In genomic region chr6:45156075-45156474, GRCh38 we compare ENCODE assay signal across 9 cellular contexts.
A peak's percentile ranks its signal among the peaks of the same experiment; 100 is the strongest.
DNase-seq lines count a peak whose midpoint lies in the region; ATAC-seq and TF ChIP-seq lines count a peak whose summit lies in the region.
"Had no signal": no experiment of that assay in that cellular context is flagged by ENCODE, and none has a peak within 500 bp of the region (broad histone marks: within the 10 kb centered on the region; RNA-seq: fewer than 3 reads in every experiment).

No MANE protein-coding gene starts in this region.

- TF ChIP-seq CTCF in glutamatergic neuron (IDR thresholded peaks at IDR 0.05; ENCODE audit: partially characterized antibody, unreplicated experiment): no peak

- peaks cover 14% of the 10 kb centered on the region for H3K4me1 ChIP-seq in CD4-positive, alpha-beta memory T cell (ENCODE audit: insufficient read depth, low read length)
- H3K4me1 ChIP-seq: BE2C had no signal

- H3K27me3 Mint-ChIP-seq in CD4-positive, alpha-beta memory T cell: no peaks in the 10 kb centered on the region
- no peaks in the 10 kb centered on the region for H3K27me3 Mint-ChIP-seq in glutamatergic neuron (ENCODE audit: unreplicated experiment)

- intact Hi-C loops in CD4-positive, alpha-beta memory T cell (cut with micrococcal nuclease): no loop called here
- intact Hi-C loops in sciatic nerve (cut with DNase I): no loop called here

- no peaks in the 10 kb centered on the region for H3K27me3 ChIP-seq in CD4-positive, alpha-beta memory T cell (ENCODE audit: insufficient read depth, low read length)
- H3K27me3 ChIP-seq: BE2C had no signal

- H3K36me3 ChIP-seq in CD4-positive, alpha-beta memory T cell (ENCODE audit: insufficient read depth, low read length): no peaks in the 10 kb centered on the region
- H3K36me3 ChIP-seq: BE2C had no signal

- peak overlapping the region in 4 of 7 donors; percentile 42 to 72 (median 63) for H3K27ac Mint-ChIP-seq in CD4-positive, alpha-beta memory T cell
- no peak overlapping the region for H3K27ac Mint-ChIP-seq in glutamatergic neuron (ENCODE audit: unreplicated experiment)

- peak overlapping the region in 6 of 8 donors; percentile 1 to 62 (median 28) for H3K4me3 Mint-ChIP-seq in CD4-positive, alpha-beta memory T cell
- no peak overlapping the region for H3K4me3 Mint-ChIP-seq in glutamatergic neuron (ENCODE audit: unreplicated experiment)

- peak; percentile 99 for ATAC-seq in GM19023 (IDR thresholded peaks at IDR 0.05; ENCODE audit: unreplicated experiment)
- peak; percentile 99 for ATAC-seq in HG02852 (IDR thresholded peaks at IDR 0.05; ENCODE audit: unreplicated experiment)
- no peak for ATAC-seq in sciatic nerve

- peaks cover 0 to 5% (median 0%) of the 10 kb centered on the region in 8 donors for H3K9me3 Mint-ChIP-seq in CD4-positive, alpha-beta memory T cell
- H3K9me3 Mint-ChIP-seq in glutamatergic neuron (ENCODE audit: unreplicated experiment): no peaks in the 10 kb centered on the region

- H3K27ac ChIP-seq in CD4-positive, alpha-beta memory T cell (ENCODE audit: low read depth, low read length): no peak overlapping the region

- H3K9me3 ChIP-seq in CD4-positive, alpha-beta memory T cell (ENCODE audit: control insufficient read depth in 1 of 2, low read length in 2 of 2): no peaks in the 10 kb centered on the region
- H3K9me3 ChIP-seq: BE2C had no signal

- peaks cover 0 to 8% of the 10 kb centered on the region in 2 donors for H3K36me3 Mint-ChIP-seq in CD4-positive, alpha-beta memory T cell
- no peaks in the 10 kb centered on the region for H3K36me3 Mint-ChIP-seq in glutamatergic neuron (ENCODE audit: unreplicated experiment)

- CTCF ChIA-PET in CD4-positive, alpha-beta memory T cell (lab: Charles Lee; ENCODE audit: partially characterized antibody): interaction anchor here (0.8 to 1.0 kb wide), 3 partner anchors 38 to 297 kb away, joined by 3 read pairs; no protein-coding TSS in a partner anchor

- POLR2A ChIA-PET in CD4-positive, alpha-beta memory T cell (lab: Charles Lee; ENCODE audit: partially characterized antibody): interaction anchor here (0.7 to 1.5 kb wide), 10 partner anchors 14 to 377 kb away, joined by 3 to 7 read pairs (median 3); partner anchors contain the start of gene SUPT3H

- peaks cover 12 to 24% (median 19%) of the 10 kb centered on the region in 4 donors for H3K4me1 Mint-ChIP-seq in CD4-positive, alpha-beta memory T cell
- no peaks in the 10 kb centered on the region for H3K4me1 Mint-ChIP-seq in glutamatergic neuron (ENCODE audit: low read depth, unreplicated experiment)

- peak in 4 of 5 donors; percentile 58 to 75 (median 69) for DNase-seq in CD4-positive, alpha-beta memory T cell
- peak; percentile 5 for DNase-seq in NAMALWA (ENCODE audit: low spot score)
- DNase-seq in amniotic stem cell (lab: John Stamatoyannopoulos, UW): no peak
- DNase-seq in mucosa of gallbladder (ENCODE audit: low spot score): no peak
- DNase-seq in glutamatergic neuron: no peak
- DNase-seq in sciatic nerve (ENCODE audit: low spot score): no peak
- DNase-seq: BE2C had no signal

- no peak overlapping the region for H3K4me3 ChIP-seq in CD4-positive, alpha-beta memory T cell (ENCODE audit: low read length in 2 of 2)

Comparison
In these comparisons a context has a peak if more than half of its experiments do, and no peak if none do; other contexts are left out.
1. DNase-seq: peak in CD4-positive, alpha-beta memory T cell (4 of 5) and NAMALWA (single experiment); none in amniotic stem cell (single experiment), mucosa of gallbladder (single experiment), glutamatergic neuron (single experiment) and sciatic nerve (single experiment).